10 cellular contexts compared by ENCODE assay signal in the genomic region with DNA sequence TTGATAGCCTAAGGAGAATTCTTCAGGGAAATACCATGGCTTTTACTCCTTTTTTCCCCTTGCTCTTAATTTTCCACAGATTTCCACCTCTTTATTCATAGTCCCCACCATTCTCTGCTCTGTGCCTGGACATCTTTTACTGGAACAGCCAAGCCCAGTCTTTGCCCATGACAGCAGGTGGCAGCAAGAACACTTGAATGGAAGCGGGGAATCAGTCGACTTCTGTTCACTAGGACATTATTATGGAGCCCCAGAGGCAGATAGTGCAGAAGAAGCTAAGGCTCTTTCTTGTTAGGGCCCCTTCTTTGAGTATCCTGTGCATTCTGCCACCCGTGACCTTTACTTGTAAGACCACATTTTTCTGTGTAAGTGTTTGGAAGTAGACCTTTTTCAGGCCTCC. TPM values are rescaled to one million over a fixed set of nuclear protein-coding genes. Genes with fewer than 3 reads are reported as not detected.
DNase-seq lines count a peak whose midpoint lies in the region; ATAC-seq, FAIRE-seq and TF ChIP-seq lines count a peak whose summit lies in the region.
"Had no signal": no experiment of that assay in that cellular context is flagged by ENCODE, and none has a peak within 500 bp of the region (broad histone marks: within the 10 kb centered on the region; RNA-seq: fewer than 3 reads in every experiment).

No MANE protein-coding gene starts in this region.

- FAIRE-seq in kidney (lab: Jason Lieb, UNC): no peak

- ATAC-seq in HG03045 (IDR thresholded peaks at IDR 0.05; ENCODE audit: unreplicated experiment) (no peak), HG03095 (IDR thresholded peaks at IDR 0.05; ENCODE audit: unreplicated experiment) (no peak)
- ATAC-seq: activated T-cell treated with anti-CD3 and anti-CD28 coated beads, Interleukin-2, amount 50 U/mL, for 72 hours had no signal

- intact Hi-C loops in kidney (cut with DNase I): no loop called here

- no peaks in the 10 kb centered on the region for H3K4me1 ChIP-seq in kidney (ENCODE audit: control insufficient read depth in 1 of 2, insufficient read depth in 1 of 2, low read depth in 1 of 2, low read length in 2 of 2)

- no peak overlapping the region for H3K4me3 ChIP-seq in GM12875 (ENCODE audit: low read depth, low read length)
- no peak overlapping the region for H3K4me3 ChIP-seq in kidney (ENCODE audit: low read length in 2 of 2)

- no peaks in the 10 kb centered on the region for H3K36me3 ChIP-seq in kidney (ENCODE audit: control insufficient read depth in 1 of 2, insufficient read depth in 2 of 2, low read length in 2 of 2)

- DNase-seq in COLO668 (lab: John Stamatoyannopoulos, UW; ENCODE audit: unreplicated experiment) (peak; percentile 44), NOMO-1 treated with dmso at 0.1 percent for 144 hours (lab: John Stamatoyannopoulos, UW; ENCODE audit: unreplicated experiment) (peak; percentile 23), kidney (no peak), GM20000 (ENCODE audit: low spot score) (no peak), anterior cingulate cortex (lab: John Stamatoyannopoulos, UW) (no peak)
- DNase-seq: activated T-cell treated with anti-CD3 and anti-CD28 coated beads, Interleukin-2, amount 50 U/mL, for 72 hours; NCI-H510A treated with DMSO at 0.1 percent for 48 hours had no signal

- H3K9me3 ChIP-seq in kidney (ENCODE audit: control insufficient read depth in 1 of 2, low read length in 2 of 2): no peaks in the 10 kb centered on the region

- no peak overlapping the region for H3K27ac ChIP-seq in kidney (ENCODE audit: low read depth in 2 of 2, low read length in 2 of 2)

- H3K9ac ChIP-seq in kidney (ENCODE audit: low read length in 2 of 2): no peak overlapping the region

- TF ChIP-seq CTCF in GM12875 (IDR thresholded peaks at IDR 0.05; ENCODE audit: borderline replicate concordance, insufficient read depth, low read depth, low read length) (0 out of 2 replicates have a peak, but pooled peaks have one; percentile 9), kidney (IDR thresholded peaks at IDR 0.05; ENCODE audit: borderline replicate concordance, extremely low read depth, insufficient read depth) (peak; percentile 30), GM20000 (IDR thresholded peaks at IDR 0.05; ENCODE audit: extremely low read depth, missing control alignments) (no peak)

RNA-seq across cellular contexts. Expression of a gene that starts 6.3 kb away (rescaled TPM):
- total RNA-seq in kidney: not detected
- not detected for polyA plus RNA-seq in kidney (ENCODE audit: insufficient read depth, low read depth, low replicate concordance)
- total RNA-seq: activated T-cell treated with anti-CD3 and anti-CD28 coated beads, Interleukin-2, amount 50 U/mL, for 72 hours had no signal

RNA-seq across cellular contexts. Expression of a gene that starts 40.9 kb away (rescaled TPM):
- total RNA-seq in kidney: not detected
- polyA plus RNA-seq in kidney (ENCODE audit: insufficient read depth, low read depth, low replicate concordance): not detected
- total RNA-seq: activated T-cell treated with anti-CD3 and anti-CD28 coated beads, Interleukin-2, amount 50 U/mL, for 72 hours had no signal

RNA-seq across cellular contexts. Expression of a gene that starts 51.2 kb away (rescaled TPM):
- 0.28 TPM for total RNA-seq in kidney
- polyA plus RNA-seq in kidney (ENCODE audit: insufficient read depth, low read depth, low replicate concordance): not detected
- total RNA-seq: activated T-cell treated with anti-CD3 and anti-CD28 coated beads, Interleukin-2, amount 50 U/mL, for 72 hours had no signal

RNA-seq across cellular contexts. Expression of a gene that starts 59.3 kb away (rescaled TPM):
- 3.2 TPM for total RNA-seq in kidney
- 0.92 TPM for polyA plus RNA-seq in kidney (ENCODE audit: insufficient read depth, low read depth, low replicate concordance)
- total RNA-seq: activated T-cell treated with anti-CD3 and anti-CD28 coated beads, Interleukin-2, amount 50 U/mL, for 72 hours had no signal

Comparison
In these comparisons a context has a peak if more than half of its experiments do, and no peak if none do; other contexts are left out.
1. DNase-seq: peak in COLO668 (single experiment) and NOMO-1 treated with dmso at 0.1 percent for 144 hours (single experiment); none in kidney (single experiment), GM20000 (single experiment) and anterior cingulate cortex (0 of 58).